Comparison of ENCODE assay signal across 1 cellular context in genomic region chr1:22877980-22878379, GRCh38.
TF ChIP-seq lines count a peak whose summit lies in the region.

No MANE protein-coding gene starts in this region.

TF ChIP-seq in HEK293, 187 proteins besides CTCF, POLR2A, EP300 and RAD21 (continued from another document):
- TF ChIP-seq, protein P1, sequence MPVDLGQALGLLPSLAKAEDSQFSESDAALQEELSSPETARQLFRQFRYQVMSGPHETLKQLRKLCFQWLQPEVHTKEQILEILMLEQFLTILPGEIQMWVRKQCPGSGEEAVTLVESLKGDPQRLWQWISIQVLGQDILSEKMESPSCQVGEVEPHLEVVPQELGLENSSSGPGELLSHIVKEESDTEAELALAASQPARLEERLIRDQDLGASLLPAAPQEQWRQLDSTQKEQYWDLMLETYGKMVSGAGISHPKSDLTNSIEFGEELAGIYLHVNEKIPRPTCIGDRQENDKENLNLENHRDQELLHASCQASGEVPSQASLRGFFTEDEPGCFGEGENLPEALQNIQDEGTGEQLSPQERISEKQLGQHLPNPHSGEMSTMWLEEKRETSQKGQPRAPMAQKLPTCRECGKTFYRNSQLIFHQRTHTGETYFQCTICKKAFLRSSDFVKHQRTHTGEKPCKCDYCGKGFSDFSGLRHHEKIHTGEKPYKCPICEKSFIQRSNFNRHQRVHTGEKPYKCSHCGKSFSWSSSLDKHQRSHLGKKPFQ (tag by site-specific recombination; IDR thresholded peaks at IDR 0.05) = peak; percentile 97
